Comparison of ENCODE assay signal across 29 cellular contexts in the genomic region with DNA sequence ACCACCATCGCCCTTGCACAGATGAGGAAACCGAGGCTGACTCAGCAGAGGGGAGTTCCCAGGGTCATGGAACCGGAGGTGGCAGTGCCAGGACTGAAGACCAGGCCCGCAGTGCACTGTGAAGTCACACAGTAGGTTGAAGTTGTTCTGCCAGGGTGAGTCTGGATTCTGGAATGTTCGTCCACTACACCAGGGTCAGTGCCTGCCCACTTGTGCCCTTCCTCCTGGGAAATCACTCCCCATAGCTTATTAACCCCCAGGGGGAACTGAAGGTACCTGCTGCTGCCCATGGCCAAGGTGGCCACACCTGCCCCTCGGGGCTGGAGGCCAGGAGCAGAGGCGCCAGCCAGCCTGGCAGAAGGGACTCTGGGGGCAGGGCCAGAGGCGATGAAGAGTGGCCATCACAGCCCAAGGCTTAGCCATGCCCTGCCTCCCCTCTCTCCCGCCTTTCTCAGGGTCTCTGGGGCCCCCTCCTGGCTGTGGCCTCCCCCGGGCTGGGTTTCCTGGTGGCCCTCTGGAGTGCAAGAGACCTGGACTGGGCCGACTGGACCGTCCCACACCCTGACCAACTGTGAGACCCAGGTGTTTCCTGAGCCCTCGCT. TPM values are rescaled to one million over a fixed set of nuclear protein-coding genes. Genes with fewer than 3 reads are reported as not detected.
DNase-seq lines count a peak whose midpoint lies in the region; ATAC-seq and TF ChIP-seq lines count a peak whose summit lies in the region.
"Had no signal": no experiment of that assay in that cellular context is flagged by ENCODE, and none has a peak within 500 bp of the region (broad histone marks: within the 10 kb centered on the region; RNA-seq: fewer than 3 reads in every experiment).

No MANE protein-coding gene starts in this region.

- no peaks in the 10 kb centered on the region for H3K23me2 ChIP-seq in H9 (ENCODE audit: insufficient read length, low read depth, low read length, poor library complexity, severe bottlenecking)

- H3K4me1 ChIP-seq in A673 (ENCODE audit: insufficient read depth, low read length, poor library complexity, severe bottlenecking): peaks cover 7% of the 10 kb centered on the region
- H3K4me1 ChIP-seq in DND-41 (ENCODE audit: insufficient read depth, low read length): peaks cover 12% of the 10 kb centered on the region
- no peaks in the 10 kb centered on the region for H3K4me1 ChIP-seq in H9 (ENCODE audit: insufficient read depth, low read length)
- H3K4me1 ChIP-seq: pancreas had no signal

- no peak overlapping the region for H2BK20ac ChIP-seq in H9 (ENCODE audit: low read depth, low read length, poor library complexity, severe bottlenecking)

- H3K14ac ChIP-seq in H9 (ENCODE audit: insufficient read depth, low read length): no peak overlapping the region

- H3K4me3 Mint-ChIP-seq in H9: no peak overlapping the region
- no peak overlapping the region for H3K4me3 Mint-ChIP-seq in chondrocyte (ENCODE audit: unreplicated experiment)
- H3K4me3 Mint-ChIP-seq: activated CD4-positive, alpha-beta T cell treated with anti-CD3 and anti-CD28 coated beads, Interleukin-2, amount 10 ng/mL, durations not matched to agents 24 days and 14 days; activated CD8-positive, alpha-beta memory T cell treated with anti-CD3 and anti-CD28 coated beads, Interleukin-2, amount 10 ng/mL, durations not matched to agents 7 days and 5 days; activated naive CD4-positive, alpha-beta T cell treated with anti-CD3 and anti-CD28 coated beads for 36 hours; natural killer cell; T-helper 17 cell; type B pancreatic cell had no signal

- DNase-seq in A673 (ENCODE audit: low spot score): no peak
- DNase-seq in DND-41: no peak
- peak; percentile 26 for DNase-seq in RPMI7951 (ENCODE audit: low read depth)
- peak; percentile 21 for DNase-seq in kidney tubule cell (ENCODE audit: low spot score)
- DNase-seq in H9: no peak
- no peak for DNase-seq in NCI-H748 treated with DMSO at 0.1 percent for 48 hours (lab: John Stamatoyannopoulos, UW)
- no peak for DNase-seq in NCI-H128 (lab: John Stamatoyannopoulos, UW; ENCODE audit: unreplicated experiment)
- DNase-seq in chondrocyte (ENCODE audit: low spot score): no peak
- DNase-seq: ACHN; activated CD4-positive, alpha-beta T cell treated with anti-CD3 and anti-CD28 coated beads, Interleukin-2, amount 10 ng/mL, durations not matched to agents 24 days and 14 days; activated CD8-positive, alpha-beta memory T cell treated with anti-CD3 and anti-CD28 coated beads, Interleukin-2, amount 10 ng/mL, durations not matched to agents 7 days and 5 days; activated naive CD4-positive, alpha-beta T cell treated with anti-CD3 and anti-CD28 coated beads for 36 hours; adrenal gland; brain microvascular endothelial cell; C1 segment of cervical spinal cord; Caco-2; effector CD8-positive, alpha-beta T cell; head of caudate nucleus; midbrain; natural killer cell; NCI-H1694; NCI-H526 treated with DMSO at 0.1 percent for 48 hours; pancreas; SK-N-SH; stimulated activated CD4-positive, alpha-beta T cell treated with anti-CD3 and anti-CD28 coated beads, Interleukin-2, amount 100 ng/mL, for 48 hours; T-helper 17 cell had no signal

- H3K27ac Mint-ChIP-seq in H9 (no peak overlapping the region), chondrocyte (ENCODE audit: unreplicated experiment) (no peak overlapping the region)
- H3K27ac Mint-ChIP-seq: activated CD4-positive, alpha-beta T cell treated with anti-CD3 and anti-CD28 coated beads, Interleukin-2, amount 10 ng/mL, durations not matched to agents 24 days and 14 days; activated CD8-positive, alpha-beta memory T cell treated with anti-CD3 and anti-CD28 coated beads, Interleukin-2, amount 10 ng/mL, durations not matched to agents 7 days and 5 days; activated naive CD4-positive, alpha-beta T cell treated with anti-CD3 and anti-CD28 coated beads for 36 hours; natural killer cell; T-helper 17 cell; type B pancreatic cell had no signal

- no peak overlapping the region for H3T11ph ChIP-seq in H9 (ENCODE audit: low read length)

- no peak overlapping the region for H3K23ac ChIP-seq in H9 (ENCODE audit: insufficient read length, low read depth, low read length)

- H3K4ac ChIP-seq in H9 (ENCODE audit: low read depth, low read length): no peak overlapping the region

- H3K27me3 Mint-ChIP-seq in H9 (ENCODE audit: low read depth) (peaks cover 9% of the 10 kb centered on the region), chondrocyte (ENCODE audit: low read depth) (peaks cover 14% of the 10 kb centered on the region)
- H3K27me3 Mint-ChIP-seq: activated CD4-positive, alpha-beta T cell treated with anti-CD3 and anti-CD28 coated beads, Interleukin-2, amount 10 ng/mL, durations not matched to agents 24 days and 14 days had no signal

- H3K18ac ChIP-seq in H9 (ENCODE audit: insufficient read length, low read depth, low read length): no peak overlapping the region

- H3K9me3 ChIP-seq in A673 (ENCODE audit: low read depth, low read length, poor library complexity, severe bottlenecking) (no peaks in the 10 kb centered on the region), DND-41 (ENCODE audit: insufficient read depth, low read length, severe bottlenecking) (peaks cover 3% of the 10 kb centered on the region), H9 (ENCODE audit: control insufficient read depth, low read depth, low read length) (no peaks in the 10 kb centered on the region)
- H3K9me3 ChIP-seq: adrenal gland, pancreas, SK-N-SH had no signal

- H3K79me2 ChIP-seq in DND-41 (ENCODE audit: insufficient read depth, low read length): no peaks in the 10 kb centered on the region
- no peaks in the 10 kb centered on the region for H3K79me2 ChIP-seq in H9 (ENCODE audit: insufficient read depth, low read length)

- WGBS in H9 (ENCODE audit: extremely low coverage, insufficient read length, low lambda C conversion rate): no CpG with 5 or more reads among the region's 13 CpGs

- H3K4me2 ChIP-seq in DND-41 (ENCODE audit: insufficient read depth, low read length) (no peak overlapping the region), H9 (ENCODE audit: insufficient read depth, insufficient read length, low read length) (no peak overlapping the region)
- H3K4me2 ChIP-seq: KMS-11, SK-N-SH had no signal

- intact Hi-C loops in A673 (cut with micrococcal nuclease; ENCODE audit: unreplicated experiment): no loop called here

- no peak overlapping the region for H2BK15ac ChIP-seq in H9 (ENCODE audit: low read depth, low read length)

- H2BK120ac ChIP-seq in H9 (ENCODE audit: low read depth, low read length, poor library complexity, severe bottlenecking): no peak overlapping the region

- H3K27me3 ChIP-seq in A673 (replicated peaks; ENCODE audit: insufficient read depth, low read depth, low read length, poor library complexity) (no peaks in the 10 kb centered on the region), DND-41 (ENCODE audit: insufficient read depth, low read length, poor library complexity) (no peaks in the 10 kb centered on the region), H9 (ENCODE audit: insufficient read depth, low read length) (no peaks in the 10 kb centered on the region)
- H3K27me3 ChIP-seq: adrenal gland, pancreas, right atrium auricular region had no signal

- H3K56ac ChIP-seq in H9 (ENCODE audit: insufficient read length, low read depth, low read length): no peak overlapping the region

- no peak overlapping the region for H2AFZ ChIP-seq in DND-41 (ENCODE audit: low read depth, low read length)
- no peak overlapping the region for H2AFZ ChIP-seq in H9 (ENCODE audit: low read length)

- H3K9me3 Mint-ChIP-seq in H9 (peaks cover 0 to 6% of the 10 kb centered on the region in 2 experiments; a peak in 3 of 5 replicates), chondrocyte (ENCODE audit: low read depth) (no peaks in the 10 kb centered on the region)
- H3K9me3 Mint-ChIP-seq: activated CD4-positive, alpha-beta T cell treated with anti-CD3 and anti-CD28 coated beads, Interleukin-2, amount 10 ng/mL, durations not matched to agents 24 days and 14 days; natural killer cell; type B pancreatic cell had no signal

- no peak overlapping the region for H3K9ac ChIP-seq in DND-41 (ENCODE audit: low read depth, low read length)
- no peak overlapping the region for H3K9ac ChIP-seq in H9 (ENCODE audit: extremely low read depth, insufficient read length, low read length)
- H3K9ac ChIP-seq: KMS-11, SK-N-SH had no signal

- TF ChIP-seq CTCF in A673 (conservative IDR thresholded peaks at IDR 0.05; ENCODE audit: low read depth, low read length) (0 out of 2 replicates have a peak, but pooled peaks have one; percentile 12), DND-41 (IDR thresholded peaks at IDR 0.05; ENCODE audit: borderline replicate concordance, extremely low read depth, low read length, poor library complexity, severe bottlenecking) (peak; percentile 3), H9 (conservative IDR thresholded peaks at IDR 0.05) (no peak), chondrocyte (IDR thresholded peaks at IDR 0.05) (no peak)

- H4K5ac ChIP-seq in H9 (ENCODE audit: insufficient read length, low read depth, low read length): no peak overlapping the region

- H3K4me1 Mint-ChIP-seq in H9 (peaks cover 0 to 2% of the 10 kb centered on the region in 2 experiments; a peak in 1 of 4 replicates), chondrocyte (ENCODE audit: low read depth) (peaks cover 17% of the 10 kb centered on the region)
- H3K4me1 Mint-ChIP-seq: activated CD4-positive, alpha-beta T cell treated with anti-CD3 and anti-CD28 coated beads, Interleukin-2, amount 10 ng/mL, durations not matched to agents 24 days and 14 days; activated CD8-positive, alpha-beta memory T cell treated with anti-CD3 and anti-CD28 coated beads, Interleukin-2, amount 10 ng/mL, durations not matched to agents 7 days and 5 days had no signal

- H3K36me3 ChIP-seq in A673 (ENCODE audit: insufficient read depth, low read length, poor library complexity, severe bottlenecking) (no peaks in the 10 kb centered on the region), DND-41 (ENCODE audit: insufficient read depth, low read length) (no peaks in the 10 kb centered on the region)
- H3K36me3 ChIP-seq: adrenal gland, brain microvascular endothelial cell, pancreas, right atrium auricular region had no signal

- POLR2A ChIA-PET in A673 (lab: Charles Lee; ENCODE audit: low non-redundant PET): no interaction called here

- no peak overlapping the region for H2BK5ac ChIP-seq in H9 (ENCODE audit: insufficient read length, low read length)

- no peak for ATAC-seq in DND-41 (ENCODE audit: insufficient read depth, low read depth)
- ATAC-seq: activated CD8-positive, alpha-beta memory T cell treated with anti-CD3 and anti-CD28 coated beads, Interleukin-2, amount 10 ng/mL, durations not matched to agents 7 days and 5 days; natural killer cell; pancreas; T-helper 17 cell had no signal

- H3K36me3 Mint-ChIP-seq in H9 (ENCODE audit: insufficient read depth in 1 of 3, low read depth in 3 of 3): no peaks in the 10 kb centered on the region
- no peaks in the 10 kb centered on the region for H3K36me3 Mint-ChIP-seq in chondrocyte (ENCODE audit: low read depth)
- H3K36me3 Mint-ChIP-seq: activated CD8-positive, alpha-beta memory T cell treated with anti-CD3 and anti-CD28 coated beads, Interleukin-2, amount 10 ng/mL, durations not matched to agents 7 days and 5 days; natural killer cell; type B pancreatic cell had no signal

- CTCF ChIA-PET in A673 (lab: Charles Lee): no interaction called here

- H2AK5ac ChIP-seq in H9 (ENCODE audit: insufficient read length, low read length): no peak overlapping the region

- H4K8ac ChIP-seq in H9 (replicated peaks; ENCODE audit: insufficient read length, low read depth, low read length): no peak overlapping the region

- H4K20me1 ChIP-seq in DND-41 (ENCODE audit: insufficient read depth, low read length) (0 out of 2 replicates have a peak, but pooled peaks cover 4% of the 10 kb centered on the region), H9 (ENCODE audit: control insufficient read depth, insufficient read depth, insufficient read length) (no peaks in the 10 kb centered on the region)

- no peak overlapping the region for H4K91ac ChIP-seq in H9 (ENCODE audit: insufficient read length, low read depth, low read length)

- H3K27ac ChIP-seq in A673 (ENCODE audit: low read depth, low read length, poor library complexity, severe bottlenecking): no peak overlapping the region
- H3K27ac ChIP-seq in DND-41 (ENCODE audit: low read length): no peak overlapping the region
- H3K27ac ChIP-seq in H9 (ENCODE audit: insufficient read length, low read depth, low read length): no peak overlapping the region
- H3K27ac ChIP-seq: adrenal gland, brain microvascular endothelial cell, KMS-11, pancreas, right atrium auricular region had no signal

- no peak overlapping the region for H2BK12ac ChIP-seq in H9 (ENCODE audit: insufficient read length, low read depth, low read length)

- no TSS peak for BruUV-seq in A673 (replicated peaks; lab: Mats Ljungman, UMichigan)

- H3K4me3 ChIP-seq in A673 (ENCODE audit: low read depth, low read length, poor library complexity, severe bottlenecking): no peak overlapping the region
- H3K4me3 ChIP-seq in DND-41 (ENCODE audit: low read depth in 1 of 2, low read length in 2 of 2): no peak overlapping the region
- H3K4me3 ChIP-seq: adrenal gland, pancreas, right atrium auricular region had no signal

- H3K79me1 ChIP-seq in H9 (ENCODE audit: insufficient read depth, low read depth, low read length, poor library complexity, severe bottlenecking): no peaks in the 10 kb centered on the region

RNA-seq across cellular contexts. Expression of a gene that starts 15.1 kb away (rescaled TPM):
- 2.7 and 3.2 TPM in 2 replicates for total RNA-seq in A673 (2021)
- total RNA-seq in RPMI7951 (2014; rRNA removed; shearing (Covaris generic)): under 0.01 and 0.29 TPM in 2 replicates
- 0.90 and 1.0 TPM in 2 replicates for total RNA-seq in H9 (2021)
- total RNA-seq in chondrocyte: 0.47 to 0.70 TPM (median 0.64 TPM) in 3 replicates

RNA-seq across cellular contexts. Expression of a gene that starts 25.3 kb away (rescaled TPM):
- 0.71 and 2.7 TPM in 2 replicates for total RNA-seq in A673 (2021)
- total RNA-seq in RPMI7951 (2014; rRNA removed; shearing (Covaris generic)): 6.6 and 8.9 TPM in 2 replicates
- total RNA-seq in H9 (2021): 0.39 and 0.74 TPM in 2 replicates
- 1.2 to 1.4 TPM (median 1.2 TPM) in 3 replicates for total RNA-seq in chondrocyte

Comparison
In these comparisons a context has a peak if more than half of its experiments do, and no peak if none do; other contexts are left out.
1. DNase-seq: peak in RPMI7951 (single experiment) and kidney tubule cell (single experiment); none in A673 (single experiment), DND-41 (single experiment), H9 (single experiment), NCI-H748 treated with DMSO at 0.1 percent for 48 hours (single experiment), NCI-H128 (single experiment) and chondrocyte (single experiment).
2. CTCF ChIP-seq: peak in A673 (single experiment) and DND-41 (single experiment); none in H9 (single experiment) and chondrocyte (single experiment).